Comparison of ENCODE assay signal across 8 cellular contexts in genomic region chr18:3585656-3586509, GRCh38.
DNase-seq lines count a peak whose midpoint lies in the region; ATAC-seq and TF ChIP-seq lines count a peak whose summit lies in the region.

No MANE protein-coding gene starts in this region.

- WGBS in SK-N-SH (ENCODE audit: low lambda C conversion rate), result 58% methylated on average over 11 of the region's 12 CpGs
- WGBS in psoas muscle, 3 donors, result 46 to 51% (median 48%) methylated on average over 12 of the region's 12 CpGs

- ATAC-seq in Right ventricle myocardium superior (ENCODE audit: poor library complexity) (peak; percentile 93), psoas muscle (peak; percentile 84 to 96 (median 94))

- no peak overlapping the region for H2AFZ ChIP-seq in SK-N-SH (ENCODE audit: low read depth)

- H3K4me3 ChIP-seq in NB4 (ENCODE audit: low read depth, low read length) (no peak overlapping the region), SK-N-SH (ENCODE audit: low read depth in 2 of 2, low read length in 1 of 2) (no peak overlapping the region), psoas muscle (no peak overlapping the region)

- TF ChIP-seq CTCF in NB4 (IDR thresholded peaks at IDR 0.05; ENCODE audit: low read depth, low read length), result peak; percentile 74
- TF ChIP-seq CTCF in SK-N-SH (IDR thresholded peaks at IDR 0.05), result peak; percentile 76
- TF ChIP-seq CTCF in psoas muscle (IDR thresholded peaks at IDR 0.05), result peak; percentile 68

- TF ChIP-seq EP300 in SK-N-SH (IDR thresholded peaks at IDR 0.05; ENCODE audit: borderline replicate concordance in 1 of 2, low read depth in 1 of 2, low read length in 1 of 2), result no peak

- CTCF ChIA-PET in HEK293T (lab: Yijun Ruan, JAX) (interaction anchor here (0.5 to 1.3 kb wide), 5 partner anchors 59 to 1885 kb away, joined by 3 to 7 read pairs (median 4); no protein-coding TSS in a partner anchor), SK-N-SH (lab: Yijun Ruan, JAX) (interaction anchor here (0.6 to 3.7 kb wide), 37 partner anchors 8 to 305 kb away, joined by 3 to 49 read pairs (median 5); no protein-coding TSS in a partner anchor)

- H3K36me3 ChIP-seq in SK-N-SH (replicated peaks in 1 of 2; ENCODE audit: control insufficient read depth in 1 of 2, insufficient read depth in 2 of 2, low read length in 1 of 2), result no peaks in the 10 kb centered on the region
- no peaks in the 10 kb centered on the region for H3K36me3 ChIP-seq in psoas muscle (ENCODE audit: insufficient read depth in 1 of 2, low read depth in 1 of 2)

- no peak overlapping the region for H3K27ac Mint-ChIP-seq in activated naive CD8-positive, alpha-beta T cell treated with anti-CD3 and anti-CD28 coated beads for 36 hours

- no peaks in the 10 kb centered on the region for H3K27me3 Mint-ChIP-seq in activated naive CD8-positive, alpha-beta T cell treated with anti-CD3 and anti-CD28 coated beads for 36 hours

- DNase-seq in GM03348 (ENCODE audit: low spot score), result peak; percentile 74
- DNase-seq in HEK293T (ENCODE audit: extremely low spot score), result peak; percentile 64
- peak; percentile 86 for DNase-seq in NB4 (ENCODE audit: low read depth)
- DNase-seq in SK-N-SH, result peak; percentile 73
- peak; percentile 69 for DNase-seq in activated naive CD8-positive, alpha-beta T cell treated with anti-CD3 and anti-CD28 coated beads for 36 hours
- DNase-seq in Right ventricle myocardium superior, result peak; percentile 82
- DNase-seq in psoas muscle, result peak; percentile 80 to 86
- DNase-seq in middle frontal gyrus (ENCODE audit: extremely low spot score, low spot score), result no peak

- no peak overlapping the region for H3K4me3 Mint-ChIP-seq in activated naive CD8-positive, alpha-beta T cell treated with anti-CD3 and anti-CD28 coated beads for 36 hours

- intact Hi-C loops in Right ventricle myocardium superior (cut with DNase I) (loop anchor here (2.0 kb wide), 1 partner anchor 301 kb away; no protein-coding TSS in a partner anchor), psoas muscle (cut with DNase I) (loop anchor here (2.0 kb wide), 2 partner anchors 301 to 305 kb away; no protein-coding TSS in a partner anchor)

- no peaks in the 10 kb centered on the region for H3K9me3 Mint-ChIP-seq in activated naive CD8-positive, alpha-beta T cell treated with anti-CD3 and anti-CD28 coated beads for 36 hours

- TF ChIP-seq POLR2A in NB4 (IDR thresholded peaks at IDR 0.05; ENCODE audit: extremely low read depth, insufficient read length), result no peak

- H3F3A ChIP-seq in SK-N-SH (replicated peaks; ENCODE audit: insufficient read depth), result no peaks in the 10 kb centered on the region

- no peaks in the 10 kb centered on the region for H3K36me3 Mint-ChIP-seq in activated naive CD8-positive, alpha-beta T cell treated with anti-CD3 and anti-CD28 coated beads for 36 hours

- no peaks in the 10 kb centered on the region for H3K9me2 ChIP-seq in SK-N-SH

- H3K27ac ChIP-seq in SK-N-SH (ENCODE audit: low read depth in 2 of 2, low read length in 1 of 2) (peak overlapping the region in 1 of 2 experiments; percentile 24; a peak in 1 of 4 replicates), psoas muscle (no peak overlapping the region)

- peak; percentile 80 for TF ChIP-seq RAD21 in SK-N-SH (IDR thresholded peaks at IDR 0.05; ENCODE audit: low read length)

- H3K9me3 ChIP-seq in SK-N-SH (no peaks in the 10 kb centered on the region), psoas muscle (no peaks in the 10 kb centered on the region)

- POLR2A ChIA-PET in HEK293T (lab: Yijun Ruan, JAX) (interaction anchor here (1.0 to 2.1 kb wide), 3 partner anchors 8 to 138 kb away, joined by 4 to 7 read pairs (median 4); no protein-coding TSS in a partner anchor), SK-N-SH (lab: Yijun Ruan, JAX) (interaction anchor here (0.6 kb wide), 1 partner anchor 16 kb away, joined by 4 read pairs; no protein-coding TSS in a partner anchor)

- no peak overlapping the region for H3K4me2 ChIP-seq in SK-N-SH

- no peaks in the 10 kb centered on the region for H4K20me1 ChIP-seq in SK-N-SH (ENCODE audit: insufficient read depth)

- no peaks in the 10 kb centered on the region for H3K79me2 ChIP-seq in SK-N-SH (ENCODE audit: insufficient read depth)

- H3K4me1 ChIP-seq in SK-N-SH (ENCODE audit: control insufficient read depth in 1 of 2, insufficient read depth in 2 of 2, low read depth in 1 of 2, low read length in 1 of 2), result peaks cover 0 to 11% of the 10 kb centered on the region in 2 experiments; a peak in 1 of 4 replicates
- H3K4me1 ChIP-seq in psoas muscle, result no peaks in the 10 kb centered on the region

- no peak overlapping the region for H3K9ac ChIP-seq in SK-N-SH

- peaks cover 26% of the 10 kb centered on the region for H3K4me1 Mint-ChIP-seq in activated naive CD8-positive, alpha-beta T cell treated with anti-CD3 and anti-CD28 coated beads for 36 hours

- no peaks in the 10 kb centered on the region for H3K27me3 ChIP-seq in SK-N-SH (ENCODE audit: insufficient read depth)
- no peaks in the 10 kb centered on the region for H3K27me3 ChIP-seq in psoas muscle (ENCODE audit: insufficient read depth in 3 of 3, low read length in 2 of 3)

TF ChIP-seq in HEK293T, 16 proteins besides CTCF, POLR2A, EP300 and RAD21:
- TF ChIP-seq ELF4 (IDR thresholded peaks at IDR 0.05) (no peak), HDGF (IDR thresholded peaks at IDR 0.05; ENCODE audit: borderline replicate concordance) (no peak), CTBP1 (IDR thresholded peaks at IDR 0.05; ENCODE audit: borderline replicate concordance) (no peak), SUZ12 (IDR thresholded peaks at IDR 0.05) (no peak), FOXA1 (IDR thresholded peaks at IDR 0.05) (no peak), FOXK2 (IDR thresholded peaks at IDR 0.05) (no peak), SP1 (IDR thresholded peaks at IDR 0.05) (no peak), LEF1 (IDR thresholded peaks at IDR 0.05; ENCODE audit: borderline replicate concordance) (no peak), FOXM1 (IDR thresholded peaks at IDR 0.05; ENCODE audit: borderline replicate concordance) (no peak), NFRKB (IDR thresholded peaks at IDR 0.05) (no peak), ZNF384 (IDR thresholded peaks at IDR 0.05) (no peak), PKNOX1 (IDR thresholded peaks at IDR 0.05) (no peak), BHLHE40 (IDR thresholded peaks at IDR 0.05; ENCODE audit: borderline replicate concordance) (no peak)

TF ChIP-seq in SK-N-SH, 30 proteins besides CTCF, POLR2A, EP300 and RAD21:
- TF ChIP-seq MXI1 (IDR thresholded peaks at IDR 0.05; ENCODE audit: low read depth, low read length) (peak; percentile 43; the same call in 1 of the 2 replicates), NFIC (IDR thresholded peaks at IDR 0.05; ENCODE audit: borderline replicate concordance) (peak; percentile 50; the same call in 1 of the 2 replicates), MAX (IDR thresholded peaks at IDR 0.05; ENCODE audit: low read depth) (no peak), SMC3 (IDR thresholded peaks at IDR 0.05; ENCODE audit: low read depth, low read length) (peak; percentile 95)
